ENCODE assay signal across 18 cellular contexts in the genomic region with DNA sequence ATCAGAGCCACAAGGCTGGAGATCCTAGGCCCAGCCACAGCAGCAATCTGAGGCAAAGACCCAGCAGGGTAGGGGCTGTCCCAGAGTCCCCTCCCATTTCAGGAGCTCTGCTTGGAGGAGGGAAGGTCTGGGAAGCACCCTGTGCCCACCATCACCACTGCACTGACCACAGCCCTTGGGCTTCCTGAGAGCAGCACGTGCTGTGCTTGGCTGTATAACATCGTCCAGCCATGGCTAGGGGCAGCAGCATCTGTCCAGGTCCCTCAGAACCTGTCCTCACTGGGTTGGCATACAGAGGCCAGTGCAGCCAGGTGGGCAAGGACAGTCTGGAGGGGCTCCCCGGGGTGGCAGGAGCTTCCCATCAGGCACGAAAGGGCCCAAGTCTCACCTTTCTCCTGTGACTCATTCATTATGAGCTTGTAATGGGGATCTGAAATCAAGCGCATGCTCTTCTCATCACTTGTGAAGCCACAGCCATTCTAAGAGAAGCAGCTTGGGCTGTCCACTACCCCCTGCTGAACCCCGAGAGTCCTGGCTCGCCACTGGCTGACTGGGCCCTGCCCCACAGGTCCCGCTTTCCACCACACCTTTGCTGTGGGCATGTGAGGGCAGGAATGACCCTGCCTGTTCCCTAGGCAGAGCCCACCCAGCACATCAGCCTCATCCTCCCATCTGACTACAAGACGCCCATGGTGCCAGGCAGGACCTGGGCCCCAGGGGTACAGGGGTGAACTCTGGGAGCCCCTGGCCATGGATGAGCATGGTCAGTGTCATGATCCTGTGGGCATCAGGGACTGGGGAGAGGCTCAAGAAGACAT.
DNase-seq lines count a peak whose midpoint lies in the region; ATAC-seq, FAIRE-seq and TF ChIP-seq lines count a peak whose summit lies in the region.
"Had no signal": no experiment of that assay in that cellular context is flagged by ENCODE, and none has a peak within 500 bp of the region (broad histone marks: within the 10 kb centered on the region; RNA-seq: fewer than 3 reads in every experiment).

No MANE protein-coding gene starts in this region.

- H2AFZ ChIP-seq in PC-9 = no peak overlapping the region
- no peak overlapping the region for H2AFZ ChIP-seq in neural progenitor cell (replicated peaks)
- H2AFZ ChIP-seq: GM23248 had no signal

- CTCF ChIA-PET in CD4-positive, alpha-beta T cell (lab: Charles Lee) = interaction anchor here (0.9 to 1.6 kb wide), 3 partner anchors 15 to 107 kb away, joined by 3 to 6 read pairs (median 5); no protein-coding TSS in a partner anchor
- CTCF ChIA-PET in PC-9 (lab: Charles Lee) = no interaction called here

- no peak overlapping the region for H3K4me3 ChIP-seq in PC-9
- H3K4me3 ChIP-seq in bronchial epithelial cell (ENCODE audit: low read depth, low read length) = no peak overlapping the region
- H3K4me3 ChIP-seq in neural progenitor cell = no peak overlapping the region
- H3K4me3 ChIP-seq in upper lobe of left lung = no peak overlapping the region
- H3K4me3 ChIP-seq: GM23248 had no signal

- no peak overlapping the region for H3K4me3 Mint-ChIP-seq in CD4-positive, alpha-beta T cell
- H3K4me3 Mint-ChIP-seq in neural progenitor cell = no peak overlapping the region

- H3K4me1 Mint-ChIP-seq in CD4-positive, alpha-beta T cell (ENCODE audit: low read depth) = no peaks in the 10 kb centered on the region
- H3K4me1 Mint-ChIP-seq in neural progenitor cell = no peaks in the 10 kb centered on the region

- no peak for TF ChIP-seq POLR2A in upper lobe of left lung (IDR thresholded peaks at IDR 0.05)

- H3K27ac ChIP-seq in CD4-positive, alpha-beta T cell (ENCODE audit: low read depth, low read length) = no peak overlapping the region
- H3K27ac ChIP-seq in PC-9 (no peak overlapping the region), neural progenitor cell (no peak overlapping the region), upper lobe of left lung (no peak overlapping the region)
- H3K27ac ChIP-seq: GM23248 had no signal

- H3K9me2 ChIP-seq in PC-9 (ENCODE audit: insufficient read depth) = no peaks in the 10 kb centered on the region

- ATAC-seq in CD4-positive, alpha-beta T cell (ENCODE audit: poor library complexity) = no peak
- ATAC-seq in upper lobe of left lung (ENCODE audit: low FRiP score in 2 of 2) = no peak

- H4K20me1 ChIP-seq in PC-9 (ENCODE audit: insufficient read depth) (no peaks in the 10 kb centered on the region), neural progenitor cell (ENCODE audit: low read depth) (no peaks in the 10 kb centered on the region)

- no peak for FAIRE-seq in bronchial epithelial cell (lab: Jason Lieb, UNC)
- FAIRE-seq: G401.6, RCC 7860 had no signal

- no peaks in the 10 kb centered on the region for H3K27me3 ChIP-seq in CD4-positive, alpha-beta T cell (ENCODE audit: control insufficient read depth, insufficient read depth, low read length)
- H3K27me3 ChIP-seq in PC-9 (ENCODE audit: insufficient read depth, low read depth) = no peaks in the 10 kb centered on the region
- no peaks in the 10 kb centered on the region for H3K27me3 ChIP-seq in bronchial epithelial cell (ENCODE audit: control insufficient read depth, insufficient read depth, low read length)
- H3K27me3 ChIP-seq in neural progenitor cell = no peaks in the 10 kb centered on the region
- H3K27me3 ChIP-seq in upper lobe of left lung = no peaks in the 10 kb centered on the region

- peak in 1 of 10 experiments; percentile 30 for DNase-seq in CD4-positive, alpha-beta T cell
- DNase-seq in PC-9 = no peak
- peak; percentile 26 for DNase-seq in bronchial epithelial cell (ENCODE audit: low read depth)
- no peak for DNase-seq in neural progenitor cell (ENCODE audit: low spot score)
- no peak for DNase-seq in NOMO-1 treated with DMSO at 0.1 percent for 48 hours (lab: John Stamatoyannopoulos, UW; ENCODE audit: unreplicated experiment)
- DNase-seq in kidney glomerular epithelial cell (lab: John Stamatoyannopoulos, UW) = no peak
- DNase-seq in DMS79 treated with DMSO at 0.1 percent for 48 hours (lab: John Stamatoyannopoulos, UW) = no peak
- no peak for DNase-seq in upper lobe of left lung
- DNase-seq: AML-193, DND-41, GM23248, NCI-H1092, NCI-H1694, NCI-H2107, NCI-H2227 treated with DMSO at 0.1 percent for 48 hours, SHP77 treated with DMSO at 0.1 percent for 48 hours had no signal

- H3K79me2 ChIP-seq in PC-9 (ENCODE audit: low read depth) = no peaks in the 10 kb centered on the region
- no peaks in the 10 kb centered on the region for H3K79me2 ChIP-seq in neural progenitor cell (ENCODE audit: low read depth)

- no peaks in the 10 kb centered on the region for H3K27me3 Mint-ChIP-seq in CD4-positive, alpha-beta T cell
- H3K27me3 Mint-ChIP-seq in neural progenitor cell (ENCODE audit: insufficient read depth, low read depth) = peaks cover 4% of the 10 kb centered on the region

- no peak overlapping the region for H3K4me2 ChIP-seq in PC-9
- H3K4me2 ChIP-seq in neural progenitor cell = no peak overlapping the region

- WGBS in upper lobe of left lung, 2 donors = 84 to 85% methylated on average over 5 to 9 of the region's 9 CpGs

- peaks cover 19% of the 10 kb centered on the region for H3K36me3 Mint-ChIP-seq in CD4-positive, alpha-beta T cell (ENCODE audit: low read depth)
- H3K36me3 Mint-ChIP-seq in neural progenitor cell = no peaks in the 10 kb centered on the region

- BruUV-seq in PC-9 (replicated peaks; lab: Mats Ljungman, UMichigan) = TSS peak; percentile 27

- H3K27ac Mint-ChIP-seq in CD4-positive, alpha-beta T cell = peak overlapping the region; percentile 36
- H3K27ac Mint-ChIP-seq in neural progenitor cell = peak overlapping the region; percentile 91

- POLR2A ChIA-PET in CD4-positive, alpha-beta T cell (lab: Charles Lee) = interaction anchor here (1.3 kb wide), 1 partner anchor 24 kb away, joined by 5 read pairs; no protein-coding TSS in a partner anchor
- POLR2A ChIA-PET in PC-9 (lab: Charles Lee; ENCODE audit: unreplicated experiment) = no interaction called here

- H3F3A ChIP-seq in PC-9 (ENCODE audit: insufficient read depth, low read depth) = no peaks in the 10 kb centered on the region
- H3F3A ChIP-seq in neural progenitor cell (ENCODE audit: low read depth) = no peaks in the 10 kb centered on the region

- H3K36me3 ChIP-seq in PC-9 (ENCODE audit: low read depth) = no peaks in the 10 kb centered on the region
- peaks cover 9% of the 10 kb centered on the region for H3K36me3 ChIP-seq in bronchial epithelial cell (ENCODE audit: control insufficient read depth, insufficient read depth, low read length)
- H3K36me3 ChIP-seq in neural progenitor cell = no peaks in the 10 kb centered on the region
- H3K36me3 ChIP-seq in upper lobe of left lung = peaks cover 13 to 24% (median 22%) of the 10 kb centered on the region in 4 donors

- no peaks in the 10 kb centered on the region for H3K9me3 ChIP-seq in CD4-positive, alpha-beta T cell (ENCODE audit: control insufficient read depth, low read length)
- no peaks in the 10 kb centered on the region for H3K9me3 ChIP-seq in PC-9 (ENCODE audit: insufficient read depth, low read depth)
- no peaks in the 10 kb centered on the region for H3K9me3 ChIP-seq in neural progenitor cell (ENCODE audit: low read depth)
- H3K9me3 ChIP-seq in upper lobe of left lung = no peaks in the 10 kb centered on the region

- intact Hi-C loops in CD4-positive, alpha-beta T cell (cut with DNase I, micrococcal nuclease) = no loop called here
- intact Hi-C loops in PC-9 (cut with micrococcal nuclease; ENCODE audit: unreplicated experiment) = no loop called here

- no peak for TF ChIP-seq EP300 in upper lobe of left lung (IDR thresholded peaks at IDR 0.05)

- TF ChIP-seq CTCF in CD4-positive, alpha-beta T cell (IDR thresholded peaks at IDR 0.05) = no peak
- TF ChIP-seq CTCF in PC-9 (conservative IDR thresholded peaks at IDR 0.05) = no peak
- TF ChIP-seq CTCF in bronchial epithelial cell (IDR thresholded peaks at IDR 0.05; ENCODE audit: insufficient read depth, low read length, severe bottlenecking) = no peak
- TF ChIP-seq CTCF in neural progenitor cell (IDR thresholded peaks at IDR 0.05) = no peak
- no peak for TF ChIP-seq CTCF in upper lobe of left lung (IDR thresholded peaks at IDR 0.05)

- H3K4me1 ChIP-seq in PC-9 (replicated peaks; ENCODE audit: insufficient read depth) = no peaks in the 10 kb centered on the region
- H3K4me1 ChIP-seq in neural progenitor cell = no peaks in the 10 kb centered on the region
- no peaks in the 10 kb centered on the region for H3K4me1 ChIP-seq in upper lobe of left lung

- H3K9me3 Mint-ChIP-seq in CD4-positive, alpha-beta T cell = no peaks in the 10 kb centered on the region
- H3K9me3 Mint-ChIP-seq in neural progenitor cell = no peaks in the 10 kb centered on the region

- H3K9ac ChIP-seq in neural progenitor cell = no peak overlapping the region
- H3K9ac ChIP-seq: GM23248 had no signal
